ENCODE assay signal across 1 cellular context in the genomic region with DNA sequence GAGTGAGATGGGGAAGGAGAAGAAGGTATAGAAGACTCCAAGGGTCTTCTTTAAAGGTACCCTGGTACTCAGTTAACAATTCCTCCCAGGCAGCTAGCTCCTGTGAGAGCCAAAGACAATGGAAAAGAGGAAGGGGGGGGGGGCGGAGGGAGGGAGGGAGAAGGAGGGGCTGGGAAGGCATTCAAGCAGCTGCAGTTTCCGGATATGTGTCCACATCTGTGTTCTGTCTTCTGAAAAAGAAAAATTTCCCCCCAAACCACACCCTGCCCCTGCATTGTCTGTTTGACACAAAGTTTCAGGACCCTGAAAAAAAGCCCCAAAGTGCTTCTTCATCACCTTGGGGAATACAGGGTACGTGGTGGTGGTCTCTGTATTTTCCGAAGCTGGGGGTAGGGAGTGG.
TF ChIP-seq lines count a peak whose summit lies in the region.

No MANE protein-coding gene starts in this region.

TF ChIP-seq in PFSK-1, 5 proteins besides CTCF, POLR2A, EP300 and RAD21 (continued from another document):
- TF ChIP-seq REST (IDR thresholded peaks at IDR 0.05; ENCODE audit: insufficient read depth in 1 of 2, low read depth in 2 of 2, low read length in 2 of 2) (no peak), FOXP2 (optimal IDR thresholded peaks at IDR 0.05; ENCODE audit: borderline replicate concordance, extremely low read depth, extremely low read length, insufficient read depth) (no peak), TAF1 (IDR thresholded peaks at IDR 0.05; ENCODE audit: borderline replicate concordance, insufficient read depth, low read length) (no peak)
